10 cellular contexts compared by ENCODE assay signal in genomic region chr21:42853621-42854020, GRCh38.
"Had no signal": no experiment of that assay in that cellular context is flagged by ENCODE, and none has a peak within 500 bp of the region (broad histone marks: within the 10 kb centered on the region; RNA-seq: fewer than 3 reads in every experiment).

No MANE protein-coding gene starts in this region.

- H3K27ac Mint-ChIP-seq: HFFc6 had no signal

- H3K9me3 ChIP-seq: HAP-1 had no signal

- FAIRE-seq: H1, H54, HTR-8/SVneo had no signal

- H3K27ac ChIP-seq: KMS-11 had no signal

- H3K4me3 Mint-ChIP-seq: GM23338, HFFc6 had no signal

- ATAC-seq: GM23338, HCT116 had no signal

- H3K4me3 ChIP-seq: GM23338, HAP-1 had no signal

- H3K4me1 ChIP-seq: HAP-1 had no signal

- DNase-seq: HFFc6, IMR-90, KBM-7 had no signal

- H3K9me3 Mint-ChIP-seq: GM23338, HFFc6 had no signal

- H3K9ac ChIP-seq: KMS-11 had no signal

- H2AFZ ChIP-seq: GM23338 had no signal

- H3K4me2 ChIP-seq: GM23338, KMS-11 had no signal
